Comparison of ENCODE assay signal across 1 cellular context in genomic region chr9:16598316-16598715, GRCh38.
TF ChIP-seq lines count a peak whose summit lies in the region.

No MANE protein-coding gene starts in this region.

TF ChIP-seq in SK-N-SH treated with all-trans-retinoic acid at 6 μM for 48 hours, 23 proteins besides CTCF, POLR2A, EP300 and RAD21 (continued from another document):
- TF ChIP-seq PATZ1 (CRISPR knock-in tag; IDR thresholded peaks at IDR 0.05; ENCODE audit: borderline replicate concordance) (no peak), SNAI2 (CRISPR knock-in tag; IDR thresholded peaks at IDR 0.05) (no peak)
TF ChIP-seq in SK-N-SH treated with all-trans-retinoic acid at 6 μM for 48 hours: peak in this region for 0.
